1 cellular context compared by ENCODE assay signal in the genomic region with DNA sequence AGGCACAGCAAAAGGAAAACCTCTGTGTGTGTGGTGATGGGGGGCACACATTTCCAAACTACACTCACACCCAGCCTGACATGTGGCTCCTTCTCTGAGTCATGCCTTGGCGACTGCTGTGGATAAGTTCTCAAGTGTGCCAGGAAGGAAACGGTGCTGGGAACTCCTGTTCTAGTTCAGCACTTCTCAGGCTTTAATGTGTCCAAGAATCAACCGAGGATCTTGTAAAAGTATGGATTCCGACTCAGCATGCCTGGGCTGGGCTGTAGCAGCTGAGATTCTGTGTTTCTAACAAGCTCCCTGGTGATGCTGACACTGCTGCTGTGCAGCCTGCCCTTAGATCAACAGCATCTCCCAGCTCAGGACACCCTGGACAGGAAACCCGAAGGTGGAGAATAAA.
TF ChIP-seq lines count a peak whose summit lies in the region.

No MANE protein-coding gene starts in this region.

TF ChIP-seq in GM23338, 12 proteins besides CTCF, POLR2A, EP300 and RAD21 (continued from another document):
- TF ChIP-seq, protein P1, sequence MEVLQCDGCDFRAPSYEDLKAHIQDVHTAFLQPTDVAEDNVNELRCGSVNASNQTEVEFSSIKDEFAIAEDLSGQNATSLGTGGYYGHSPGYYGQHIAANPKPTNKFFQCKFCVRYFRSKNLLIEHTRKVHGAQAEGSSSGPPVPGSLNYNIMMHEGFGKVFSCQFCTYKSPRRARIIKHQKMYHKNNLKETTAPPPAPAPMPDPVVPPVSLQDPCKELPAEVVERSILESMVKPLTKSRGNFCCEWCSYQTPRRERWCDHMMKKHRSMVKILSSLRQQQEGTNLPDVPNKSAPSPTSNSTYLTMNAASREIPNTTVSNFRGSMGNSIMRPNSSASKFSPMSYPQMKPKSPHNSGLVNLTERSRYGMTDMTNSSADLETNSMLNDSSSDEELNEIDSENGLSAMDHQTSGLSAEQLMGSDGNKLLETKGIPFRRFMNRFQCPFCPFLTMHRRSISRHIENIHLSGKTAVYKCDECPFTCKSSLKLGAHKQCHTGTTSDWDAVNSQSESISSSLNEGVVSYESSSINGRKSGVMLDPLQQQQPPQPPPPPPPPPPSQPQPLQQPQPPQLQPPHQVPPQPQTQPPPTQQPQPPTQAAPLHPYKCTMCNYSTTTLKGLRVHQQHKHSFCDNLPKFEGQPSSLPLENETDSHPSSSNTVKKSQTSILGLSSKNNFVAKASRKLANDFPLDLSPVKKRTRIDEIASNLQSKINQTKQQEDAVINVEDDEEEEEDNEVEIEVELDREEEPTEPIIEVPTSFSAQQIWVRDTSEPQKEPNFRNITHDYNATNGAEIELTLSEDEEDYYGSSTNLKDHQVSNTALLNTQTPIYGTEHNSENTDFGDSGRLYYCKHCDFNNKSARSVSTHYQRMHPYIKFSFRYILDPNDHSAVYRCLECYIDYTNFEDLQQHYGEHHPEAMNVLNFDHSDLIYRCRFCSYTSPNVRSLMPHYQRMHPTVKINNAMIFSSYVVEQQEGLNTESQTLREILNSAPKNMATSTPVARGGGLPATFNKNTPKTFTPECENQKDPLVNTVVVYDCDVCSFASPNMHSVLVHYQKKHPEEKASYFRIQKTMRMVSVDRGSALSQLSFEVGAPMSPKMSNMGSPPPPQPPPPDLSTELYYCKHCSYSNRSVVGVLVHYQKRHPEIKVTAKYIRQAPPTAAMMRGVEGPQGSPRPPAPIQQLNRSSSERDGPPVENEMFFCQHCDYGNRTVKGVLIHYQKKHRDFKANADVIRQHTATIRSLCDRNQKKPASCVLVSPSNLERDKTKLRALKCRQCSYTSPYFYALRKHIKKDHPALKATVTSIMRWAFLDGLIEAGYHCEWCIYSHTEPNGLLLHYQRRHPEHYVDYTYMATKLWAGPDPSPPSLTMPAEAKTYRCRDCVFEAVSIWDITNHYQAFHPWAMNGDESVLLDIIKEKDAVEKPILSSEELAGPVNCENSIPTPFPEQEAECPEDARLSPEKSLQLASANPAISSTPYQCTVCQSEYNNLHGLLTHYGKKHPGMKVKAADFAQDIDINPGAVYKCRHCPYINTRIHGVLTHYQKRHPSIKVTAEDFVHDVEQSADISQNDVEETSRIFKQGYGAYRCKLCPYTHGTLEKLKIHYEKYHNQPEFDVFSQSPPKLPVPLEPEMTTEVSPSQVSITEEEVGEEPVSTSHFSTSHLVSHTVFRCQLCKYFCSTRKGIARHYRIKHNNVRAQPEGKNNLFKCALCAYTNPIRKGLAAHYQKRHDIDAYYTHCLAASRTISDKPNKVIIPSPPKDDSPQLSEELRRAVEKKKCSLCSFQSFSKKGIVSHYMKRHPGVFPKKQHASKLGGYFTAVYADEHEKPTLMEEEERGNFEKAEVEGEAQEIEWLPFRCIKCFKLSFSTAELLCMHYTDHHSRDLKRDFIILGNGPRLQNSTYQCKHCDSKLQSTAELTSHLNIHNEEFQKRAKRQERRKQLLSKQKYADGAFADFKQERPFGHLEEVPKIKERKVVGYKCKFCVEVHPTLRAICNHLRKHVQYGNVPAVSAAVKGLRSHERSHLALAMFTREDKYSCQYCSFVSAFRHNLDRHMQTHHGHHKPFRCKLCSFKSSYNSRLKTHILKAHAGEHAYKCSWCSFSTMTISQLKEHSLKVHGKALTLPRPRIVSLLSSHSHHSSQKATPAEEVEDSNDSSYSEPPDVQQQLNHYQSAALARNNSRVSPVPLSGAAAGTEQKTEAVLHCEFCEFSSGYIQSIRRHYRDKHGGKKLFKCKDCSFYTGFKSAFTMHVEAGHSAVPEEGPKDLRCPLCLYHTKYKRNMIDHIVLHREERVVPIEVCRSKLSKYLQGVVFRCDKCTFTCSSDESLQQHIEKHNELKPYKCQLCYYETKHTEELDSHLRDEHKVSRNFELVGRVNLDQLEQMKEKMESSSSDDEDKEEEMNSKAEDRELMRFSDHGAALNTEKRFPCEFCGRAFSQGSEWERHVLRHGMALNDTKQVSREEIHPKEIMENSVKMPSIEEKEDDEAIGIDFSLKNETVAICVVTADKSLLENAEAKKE (CRISPR knock-in tag; IDR thresholded peaks at IDR 0.05) = no peak
- TF ChIP-seq EZH2phosphoT487 (IDR thresholded peaks at IDR 0.05; ENCODE audit: unreplicated experiment) (no peak), ZNF114 (CRISPR knock-in tag; IDR thresholded peaks at IDR 0.05) (no peak), CREB1 (CRISPR knock-in tag; IDR thresholded peaks at IDR 0.05; ENCODE audit: low read depth) (no peak), ZNF331 (CRISPR knock-in tag; IDR thresholded peaks at IDR 0.05; ENCODE audit: low read depth) (no peak)
